Comparison of ENCODE assay signal across 11 cellular contexts in the genomic region with DNA sequence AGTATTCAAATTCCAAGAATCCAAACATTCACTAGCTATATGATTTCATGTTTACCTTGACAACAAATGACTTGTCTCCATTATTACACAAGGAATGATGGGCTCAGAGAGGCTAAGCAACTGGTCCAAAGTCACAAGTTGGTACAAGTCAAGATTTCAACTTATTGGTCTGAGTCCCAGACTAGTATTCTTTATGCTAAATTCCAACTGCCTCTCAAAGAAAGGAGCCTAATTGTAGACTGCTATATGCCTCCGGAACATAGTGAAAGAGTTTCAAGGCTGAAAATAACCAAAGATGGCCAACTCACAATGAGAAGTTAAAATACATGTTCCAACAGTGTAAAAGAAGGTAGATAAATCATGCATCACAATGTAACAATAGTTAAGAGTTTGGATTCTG. TPM values are rescaled to one million over a fixed set of nuclear protein-coding genes. Genes with fewer than 3 reads are reported as not detected.
DNase-seq lines count a peak whose midpoint lies in the region; ATAC-seq, FAIRE-seq and TF ChIP-seq lines count a peak whose summit lies in the region.
"Had no signal": no experiment of that assay in that cellular context is flagged by ENCODE, and none has a peak within 500 bp of the region (broad histone marks: within the 10 kb centered on the region; RNA-seq: fewer than 3 reads in every experiment).

No MANE protein-coding gene starts in this region.

- TF ChIP-seq RAD21 in K562 (CRISPR knock-in tag; conservative IDR thresholded peaks at IDR 0.05 in 1 of 2, IDR thresholded peaks at IDR 0.05 in 1 of 2) = no peak

- H3K36me3 ChIP-seq in heart right ventricle (peaks cover 0 to 42% (median under 1%) of the 10 kb centered on the region in 9 donors), K562 (ENCODE audit: control insufficient read depth, insufficient read depth, low read length) (peaks cover 32% of the 10 kb centered on the region), mucosa of rectum (ENCODE audit: control insufficient read depth in 2 of 2, insufficient read depth in 2 of 2, low read length in 2 of 2) (peaks cover 6 to 12% of the 10 kb centered on the region in 2 donors), uterus (no peaks in the 10 kb centered on the region), thyroid gland (no peaks in the 10 kb centered on the region), pancreas (peaks cover 0 to 14% (median 7%) of the 10 kb centered on the region in 3 donors)

- BruUV-seq in K562 (replicated peaks; lab: Mats Ljungman, UMichigan) = no TSS peak

- H3K4me1 ChIP-seq in heart right ventricle (peaks cover 5 to 88% (median 72%) of the 10 kb centered on the region in 9 donors), K562 (replicated peaks in 1 of 2; ENCODE audit: control insufficient read depth in 2 of 2, insufficient read depth in 2 of 2, low read length in 2 of 2) (peaks cover 0 to 34% of the 10 kb centered on the region in 2 experiments; a peak in 4 of 5 replicates), mucosa of rectum (ENCODE audit: control insufficient read depth in 2 of 2, insufficient read depth in 2 of 2, low read length in 2 of 2) (peaks cover 18 to 38% of the 10 kb centered on the region in 2 donors), uterus (peaks cover 3 to 11% of the 10 kb centered on the region in 2 donors), thyroid gland (peaks cover 40 to 70% of the 10 kb centered on the region in 2 donors), pancreas (peaks cover 21 to 57% (median 52%) of the 10 kb centered on the region in 3 donors)

- H3K9ac ChIP-seq in K562 (ENCODE audit: insufficient read depth in 1 of 2, low read depth in 2 of 2, low read length in 2 of 2) (no peak overlapping the region), mucosa of rectum (ENCODE audit: low read depth in 1 of 2, low read length in 2 of 2) (peak overlapping the region in 1 of 2 donors; percentile 27)

- peaks cover 4% of the 10 kb centered on the region for H3K9me1 ChIP-seq in K562 (ENCODE audit: control insufficient read depth, insufficient read depth, low read length)

- FAIRE-seq in K562 (lab: Jason Lieb, UNC) (no peak), pancreas (lab: Jason Lieb, UNC) (no peak)

- peaks cover 100% of the 10 kb centered on the region for H3K79me2 ChIP-seq in K562 (ENCODE audit: control insufficient read depth, insufficient read depth, low read length)

- peaks cover 26% of the 10 kb centered on the region for H4K20me1 ChIP-seq in K562 (replicated peaks; ENCODE audit: control insufficient read depth, insufficient read depth, low read length)

- no peak overlapping the region; the same call in 1 of the 2 replicates for H3K4me2 ChIP-seq in K562 (ENCODE audit: insufficient read depth, low read length)

- CTCF ChIA-PET in K562 (lab: Yijun Ruan, JAX; ENCODE audit: low intra/inter-chr PET ratio) = interaction anchor here (0.6 kb wide), 1 partner anchor 8 kb away, joined by 3 read pairs; no protein-coding TSS in a partner anchor

- TF ChIP-seq EP300 in K562 (IDR thresholded peaks at IDR 0.05; ENCODE audit: low read length) = no peak

- in situ Hi-C loops in K562 (cut with MboI) = no loop called here

- POLR2A ChIA-PET in K562 (lab: Yijun Ruan, JAX) = interaction anchor here (0.6 to 2.3 kb wide), 4 partner anchors 7 to 107 kb away, joined by 3 to 43 read pairs (median 4); partner anchors contain the start of gene BTG1

- no peak for ATAC-seq in heart right ventricle
- ATAC-seq in Right ventricle myocardium superior (ENCODE audit: poor library complexity) = no peak
- no peak for ATAC-seq in K562
- ATAC-seq in pancreas = no peak

- TF ChIP-seq CTCF in heart right ventricle (IDR thresholded peaks at IDR 0.05) (no peak), K562 (IDR thresholded peaks at IDR 0.05 in 2 of 3, conservative IDR thresholded peaks at IDR 0.05 in 1 of 3; ENCODE audit: insufficient read depth in 2 of 3, low read depth in 1 of 3, low read length in 3 of 3) (no peak), uterus (IDR thresholded peaks at IDR 0.05) (no peak), thyroid gland (IDR thresholded peaks at IDR 0.05) (no peak), pancreas (IDR thresholded peaks at IDR 0.05) (no peak)

- H2AFZ ChIP-seq in K562 (ENCODE audit: low read depth, low read length) = no peak overlapping the region

- H3K27me3 ChIP-seq in heart right ventricle (no peaks in the 10 kb centered on the region), K562 (ENCODE audit: control insufficient read depth in 2 of 2, insufficient read depth in 2 of 2, low read length in 2 of 2) (no peaks in the 10 kb centered on the region), mucosa of rectum (ENCODE audit: control insufficient read depth in 2 of 2, insufficient read depth in 2 of 2, low read length in 2 of 2) (no peaks in the 10 kb centered on the region), uterus (no peaks in the 10 kb centered on the region), thyroid gland (no peaks in the 10 kb centered on the region), pancreas (no peaks in the 10 kb centered on the region)

- TF ChIP-seq POLR2A in K562 (conservative IDR thresholded peaks at IDR 0.05) (no peak), uterus (IDR thresholded peaks at IDR 0.05) (no peak), thyroid gland (IDR thresholded peaks at IDR 0.05) (no peak)

- 78 to 83% methylated on average over 1 of the region's 1 CpG for WGBS in heart right ventricle, 2 donors
- WGBS in K562 (ENCODE audit: insufficient coverage, low coverage, missing lambda C conversion rate) = 93% methylated on average over 1 of the region's 1 CpG
- WGBS in thyroid gland, 2 donors = 88 to 90% methylated on average over 1 of the region's 1 CpG
- WGBS in pancreas, 2 donors = 34 to 56% methylated on average over 1 of the region's 1 CpG

- DNase-seq in heart right ventricle = no peak
- no peak for DNase-seq in Right ventricle myocardium superior
- no peak for DNase-seq in K562 (ENCODE audit: extremely low read depth in 1 of 4, low spot score in 3 of 4)
- DNase-seq in uterus = no peak
- DNase-seq in amniotic stem cell (lab: John Stamatoyannopoulos, UW) = no peak
- DNase-seq in thyroid gland = no peak
- DNase-seq in pancreas = no peak
- DNase-seq: activated effector memory CD4-positive, alpha-beta T cell treated with Interleukin-2 at 50 U/mL for 16 hours; NCI-H510A; substantia nigra had no signal

- intact Hi-C loops in heart right ventricle (cut with DNase I) (loop anchor here in 5 of 10 donors (5.0 to 10.0 kb wide), 6 partner anchors 53 to 753 kb away; no protein-coding TSS in a partner anchor), Right ventricle myocardium superior (cut with DNase I) (loop anchor here (5.0 kb wide), 1 partner anchor 61 kb away; no protein-coding TSS in a partner anchor), K562 (cut with micrococcal nuclease) (no loop called here), uterus (cut with DNase I; ENCODE audit: low total_unique reads) (no loop called here), thyroid gland (cut with DNase I) (no loop called here), pancreas (cut with DNase I) (loop anchor here in 2 of 3 donors (5.0 to 10.0 kb wide), 2 partner anchors 53 to 66 kb away; no protein-coding TSS in a partner anchor)

- H3K27ac ChIP-seq in heart right ventricle (peak overlapping the region in 7 of 10 donors; percentile 12 to 99 (median 98)), K562 (ENCODE audit: extremely low read depth, low read depth, low read length) (no peak overlapping the region), mucosa of rectum (ENCODE audit: low read depth in 2 of 2, low read length in 2 of 2) (peak overlapping the region; percentile 5 to 32), uterus (peak overlapping the region; percentile 98 to 99), thyroid gland (no peak overlapping the region), pancreas (peak overlapping the region in 2 of 4 donors; percentile 100)

- H3K4me3 ChIP-seq in heart right ventricle (peak overlapping the region in 7 of 10 donors; percentile 83 to 95 (median 89)), K562 (no peak overlapping the region), mucosa of rectum (ENCODE audit: low read length in 2 of 2) (peak overlapping the region; percentile 15 to 93), uterus (peak overlapping the region; percentile 84 to 93), thyroid gland (replicated peaks in 1 of 3) (peak overlapping the region in 1 of 3 donors; percentile 12), pancreas (peak overlapping the region in 2 of 4 donors; percentile 88 to 100)

- no peaks in the 10 kb centered on the region for H3K9me3 ChIP-seq in heart right ventricle
- H3K9me3 ChIP-seq in K562 (replicated peaks; ENCODE audit: control insufficient read depth, insufficient read depth, low read depth, low read length) = no peaks in the 10 kb centered on the region
- no peaks in the 10 kb centered on the region for H3K9me3 ChIP-seq in mucosa of rectum (ENCODE audit: control insufficient read depth in 2 of 2, low read length in 2 of 2)
- H3K9me3 ChIP-seq in uterus = no peaks in the 10 kb centered on the region
- H3K9me3 ChIP-seq in thyroid gland = no peaks in the 10 kb centered on the region
- no peaks in the 10 kb centered on the region for H3K9me3 ChIP-seq in pancreas

TF ChIP-seq in K562, 482 proteins besides CTCF, POLR2A, EP300 and RAD21 (continues in another document):
- TF ChIP-seq SRSF9 (IDR thresholded peaks at IDR 0.05; ENCODE audit: borderline replicate concordance, low read depth, low read length) = no peak

RNA-seq across cellular contexts. Expression of gene BTG1, which starts 7.5 kb away (rescaled TPM):
- total RNA-seq in heart right ventricle (100 to 1,000 TPM in 2 of 10 donors, 10 to 100 TPM in 8; 54.4 to 127 (median 71.3) TPM), Right ventricle myocardium superior (74.1 TPM), K562 (2014; rRNA removed) (4.3 and 4.5 TPM in 2 replicates), K562 (2014; rRNA removed; fragmentation: Illumina TruSeq; extraction: Trizol) (8.0 and 9.9 TPM in 2 replicates), K562 (2015; rRNA removed; fragmentation: Illumina TruSeq; extraction: Trizol) (4.9 and 6.4 TPM in 2 replicates), K562 (2021) (28.6 and 29.5 TPM in 2 replicates), uterus (100 to 1,000 TPM in 1 of 4 donors, 10 to 100 TPM in 3; 40.4 to 214 (median 70.1) TPM), thyroid gland (10 to 100 TPM; 21.9 to 28.1 (median 24.3) TPM), pancreas (100 to 1,000 TPM; 103 to 183 (median 138) TPM)
- polyA plus RNA-seq in heart right ventricle (10 to 100 TPM; 20.0 to 33.4 TPM), K562 (2011; rRNA removed) (9.0 and 27.0 TPM in 2 replicates), K562 (2014; fragmentation: Illumina TruSeq; extraction: Trizol) (7.5 and 12.8 TPM in 2 replicates), K562 (2014; fragmentation: Nextera tagmentation; extraction: Ambion mirVana) (1 to 10 TPM; 3.7 to 4.3 TPM), K562 (2014; rRNA removed) (7.1 and 7.4 TPM in 2 replicates), pancreas (10 to 100 TPM; 29.0 to 48.3 TPM)
- total RNA-seq in K562 (2011; cell fraction: chromatin; rRNA removed; ENCODE audit: low replicate concordance) = 25.9 and 32.5 TPM in 2 replicates
- 9.2 and 10.9 TPM in 2 replicates for total RNA-seq in K562 (2011; cell fraction: nucleolus; rRNA removed)
- 21.7 and 32.1 TPM in 2 replicates for total RNA-seq in K562 (2011; cell fraction: nucleoplasm; rRNA removed)
- polyA plus RNA-seq in K562 (2011; cell fraction: cytosol; rRNA removed) = 7.9 and 16.8 TPM in 2 replicates
- 10.7 and 29.8 TPM in 2 replicates for polyA plus RNA-seq in K562 (2011; cell fraction: nucleus; rRNA removed)
- polyA plus RNA-seq in K562 (2012) = 15.3 and 42.8 TPM in 2 replicates
- polyA minus RNA-seq in K562 (2011; rRNA and poly(A)+ RNA removed) = 17.2 and 33.9 TPM in 2 replicates
- polyA minus RNA-seq in K562 (2011; cell fraction: cytosol; rRNA and poly(A)+ RNA removed) = 13.6 and 28.9 TPM in 2 replicates
- polyA minus RNA-seq in K562 (2011; cell fraction: nucleus; rRNA and poly(A)+ RNA removed) = 11.0 and 40.8 TPM in 2 replicates

Comparison
In these comparisons a context has a peak if more than half of its experiments do, and no peak if none do; other contexts are left out.
1. H3K27ac ChIP-seq: peak in heart right ventricle (7 of 10), mucosa of rectum (2 of 2) and uterus (2 of 2); none in K562 (single experiment) and thyroid gland (0 of 3).
2. intact Hi-C loops: an anchor here in Right ventricle myocardium superior (5.0 kb wide) and pancreas (5.0 to 10.0 kb wide); none called in K562, uterus and thyroid gland.